Comparison of ENCODE assay signal across 8 cellular contexts in genomic region chr19:3433805-3434540, GRCh38. TPM values are rescaled to one million over a fixed set of nuclear protein-coding genes. Genes with fewer than 3 reads are reported as not detected.
A peak's percentile ranks its signal among the peaks of the same experiment; 100 is the strongest.
DNase-seq lines count a peak whose midpoint lies in the region; ATAC-seq, FAIRE-seq and TF ChIP-seq lines count a peak whose summit lies in the region.

No MANE protein-coding gene starts in this region.

- H2BK120ac ChIP-seq in H1 (replicated peaks; ENCODE audit: low read depth, low read length) = no peak overlapping the region

- no peak overlapping the region for H3K23ac ChIP-seq in H1 (ENCODE audit: insufficient read length)

- no peaks in the 10 kb centered on the region for H3K79me1 ChIP-seq in H1 (ENCODE audit: low read depth, low read length)

- H3K27ac ChIP-seq in CD4-positive, alpha-beta memory T cell (ENCODE audit: low read depth, low read length) = peak overlapping the region; percentile 84
- H3K27ac ChIP-seq in H1 (ENCODE audit: low read depth, low read length) = no peak overlapping the region

- H2BK12ac ChIP-seq in H1 (ENCODE audit: low read depth, low read length) = peak overlapping the region; percentile 43; the same call in 1 of the 2 replicates

- WGBS in H1 (ENCODE audit: extremely low coverage in 1 of 2, insufficient coverage in 1 of 2, insufficient read length in 1 of 2, insufficient replicate concordance in 2 of 2, low coverage in 1 of 2, low lambda C conversion rate in 2 of 2, missing lambda C conversion rate in 1 of 2), 2 experiments = 77% methylated on average over 11 of the region's 11 CpGs; no CpG with 5 or more reads in 1 of the 2 experiments

- peak overlapping the region; percentile 11 for H3K4ac ChIP-seq in H1 (replicated peaks; ENCODE audit: insufficient read length, low read depth, low read length)

- no peaks in the 10 kb centered on the region for H3K79me2 ChIP-seq in H1 (ENCODE audit: control insufficient read depth in 1 of 2, insufficient read depth in 2 of 2, low read length in 2 of 2)

- H3K4me3 Mint-ChIP-seq in CD4-positive, alpha-beta memory T cell = peak overlapping the region; percentile 92 to 99 (median 96)
- H3K4me3 Mint-ChIP-seq in osteocyte (ENCODE audit: unreplicated experiment) = peak overlapping the region; percentile 95

- H3K4me1 ChIP-seq in CD4-positive, alpha-beta memory T cell (ENCODE audit: insufficient read depth, low read length) = peaks cover 12% of the 10 kb centered on the region
- H3K4me1 ChIP-seq in NT2/D1 (ENCODE audit: insufficient read depth, insufficient read length) (peaks cover 6% of the 10 kb centered on the region), H1 (replicated peaks in 1 of 4; ENCODE audit: control insufficient read depth in 3 of 4, insufficient read depth in 4 of 4, low read length in 3 of 4) (peaks cover 0 to 6% (median 4%) of the 10 kb centered on the region in 4 experiments; a peak in 4 of 7 replicates)

- no peak for TF ChIP-seq EP300 in H1 (IDR thresholded peaks at IDR 0.05; ENCODE audit: borderline replicate concordance in 1 of 2, low read depth in 2 of 2, low read length in 2 of 2)

- H4K8ac ChIP-seq in H1 (ENCODE audit: extremely low read depth, insufficient read depth, low read length) = peak overlapping the region; percentile 100

- H4K20me1 ChIP-seq in H1 (replicated peaks in 1 of 2; ENCODE audit: control insufficient read depth in 1 of 2, insufficient read depth in 2 of 2, low read length in 2 of 2) = no peaks in the 10 kb centered on the region

- H2BK20ac ChIP-seq in H1 (ENCODE audit: low read length) = no peak overlapping the region

- H3K9ac ChIP-seq in NT2/D1 (ENCODE audit: insufficient read length, low read depth) (peak overlapping the region; percentile 90), H1 (replicated peaks in 1 of 4; ENCODE audit: extremely low read depth in 1 of 4, low read depth in 3 of 4, low read length in 3 of 4) (peak overlapping the region in 1 of 4 experiments; percentile 96; a peak in 2 of 7 replicates)

- H4K5ac ChIP-seq in H1 (ENCODE audit: insufficient read length, low read depth, low read length) = no peak overlapping the region

- intact Hi-C loops in CD4-positive, alpha-beta memory T cell (cut with micrococcal nuclease) = loop anchor here (10.0 kb wide), 1 partner anchor 69 kb away; the partner anchor contains the start of gene NFIC

- H3K4me2 ChIP-seq in H1 (ENCODE audit: insufficient read depth in 1 of 2, low read depth in 2 of 2, low read length in 2 of 2) = peak overlapping the region; percentile 85 to 94

- H2BK5ac ChIP-seq in H1 (ENCODE audit: low read depth, low read length) = no peak overlapping the region

- peak overlapping the region; percentile 50 for H4K91ac ChIP-seq in H1 (replicated peaks; ENCODE audit: insufficient read length, low read length)

- no peak overlapping the region for H3K56ac ChIP-seq in H1 (replicated peaks; ENCODE audit: insufficient read length, low read depth, low read length)

- TF ChIP-seq RAD21 in H1 (IDR thresholded peaks at IDR 0.05 in 1 of 2, conservative IDR thresholded peaks at IDR 0.05 in 1 of 2; ENCODE audit: low read depth in 2 of 2, low read length in 2 of 2) = no peak

- no peaks in the 10 kb centered on the region for H3K27me3 ChIP-seq in CD4-positive, alpha-beta memory T cell (ENCODE audit: insufficient read depth, low read length)
- H3K27me3 ChIP-seq in NT2/D1 (ENCODE audit: insufficient read depth, insufficient read length) (no peaks in the 10 kb centered on the region), H1 (replicated peaks in 1 of 4; ENCODE audit: control insufficient read depth in 3 of 4, extremely low read depth in 1 of 4, insufficient read depth in 3 of 4, low read length in 3 of 4) (peaks cover 0 to 3% (median 1%) of the 10 kb centered on the region in 4 experiments; a peak in 3 of 7 replicates)

- TF ChIP-seq CTCF in H1 (IDR thresholded peaks at IDR 0.05; ENCODE audit: control extremely low read depth in 1 of 3, insufficient read depth in 1 of 3, low read depth in 1 of 3, low read length in 3 of 3) (no peak), osteocyte (IDR thresholded peaks at IDR 0.05) (no peak)

- peak overlapping the region; percentile 94 to 99 (median 99) for H3K27ac Mint-ChIP-seq in CD4-positive, alpha-beta memory T cell
- H3K27ac Mint-ChIP-seq in osteocyte (ENCODE audit: unreplicated experiment) = peak overlapping the region; percentile 100

- peak overlapping the region; percentile 68 to 95 for H3K4me3 ChIP-seq in CD4-positive, alpha-beta memory T cell (ENCODE audit: low read length in 2 of 2)
- H3K4me3 ChIP-seq in NT2/D1 (ENCODE audit: insufficient read length, low read depth) = peak overlapping the region; percentile 67
- H3K4me3 ChIP-seq in H1 (ENCODE audit: extremely low read depth in 1 of 4, insufficient read depth in 2 of 4, low read depth in 3 of 4, low read length in 4 of 4) = peak overlapping the region in 2 of 4 experiments; percentile 88 to 92; a peak in 3 of 8 replicates

- H3K18ac ChIP-seq in H1 (ENCODE audit: extremely low read depth, low read length) = peak overlapping the region; percentile 93; the same call in 1 of the 2 replicates

- H3K23me2 ChIP-seq in H1 (ENCODE audit: low read depth, low read length) = peaks cover 4% of the 10 kb centered on the region

- H3K36me3 Mint-ChIP-seq in CD4-positive, alpha-beta memory T cell = peaks cover 4 to 13% of the 10 kb centered on the region in 2 donors
- H3K36me3 Mint-ChIP-seq in osteocyte (ENCODE audit: unreplicated experiment) = peaks cover 12% of the 10 kb centered on the region

- H3K9me3 Mint-ChIP-seq in CD4-positive, alpha-beta memory T cell = peaks cover 0 to 4% (median 0%) of the 10 kb centered on the region in 8 donors
- no peaks in the 10 kb centered on the region for H3K9me3 Mint-ChIP-seq in osteocyte (ENCODE audit: unreplicated experiment)

- CTCF ChIA-PET in CD4-positive, alpha-beta memory T cell (lab: Charles Lee; ENCODE audit: partially characterized antibody) = interaction anchor here (8.4 kb wide), 1 partner anchor 106 kb away, joined by 150 read pairs; no protein-coding TSS in a partner anchor
- CTCF ChIA-PET in H1 (lab: Charles Lee; ENCODE audit: partially characterized antibody) = interaction anchor here (0.8 to 6.9 kb wide), 6 partner anchors 25 to 109 kb away, joined by 3 to 77 read pairs (median 4); partner anchors contain the start of gene SMIM44

- DNase-seq in CD4-positive, alpha-beta memory T cell = no peak
- DNase-seq in NT2/D1 (ENCODE audit: low read depth, low spot score) (no peak), H1 (ENCODE audit: low read depth in 1 of 2, low spot score in 2 of 2) (no peak), osteocyte (ENCODE audit: extremely low spot score, unreplicated experiment) (no peak), HT-29 (ENCODE audit: low spot score) (no peak), NCI-H2171 treated with DMSO at 0.1 percent for 48 hours (lab: John Stamatoyannopoulos, UW) (no peak), NCI-H2081 (lab: John Stamatoyannopoulos, UW) (no peak)

- H2AFZ ChIP-seq in H1 (ENCODE audit: low read length) = no peak overlapping the region

- H3K36me3 ChIP-seq in CD4-positive, alpha-beta memory T cell (ENCODE audit: insufficient read depth, low read length) = no peaks in the 10 kb centered on the region
- H3K36me3 ChIP-seq in NT2/D1 (ENCODE audit: insufficient read depth, insufficient read length, low read length) (peaks cover 20% of the 10 kb centered on the region), H1 (ENCODE audit: control insufficient read depth in 2 of 4, insufficient read depth in 4 of 4, low read length in 3 of 4) (no peaks in the 10 kb centered on the region)

- no peak overlapping the region for H2AK5ac ChIP-seq in H1 (ENCODE audit: low read depth, low read length)

- TF ChIP-seq POLR2A in H1 (IDR thresholded peaks at IDR 0.05; ENCODE audit: control extremely low read depth in 1 of 2, low read depth in 2 of 2, low read length in 2 of 2) = no peak

- H3K9me3 ChIP-seq in CD4-positive, alpha-beta memory T cell (ENCODE audit: control insufficient read depth in 1 of 2, low read length in 2 of 2) = no peaks in the 10 kb centered on the region
- H3K9me3 ChIP-seq in NT2/D1 (ENCODE audit: insufficient read depth, low read length) = no peaks in the 10 kb centered on the region
- H3K9me3 ChIP-seq in H1 (ENCODE audit: insufficient read depth in 2 of 2, low read depth in 1 of 2, low read length in 1 of 2) = no peaks in the 10 kb centered on the region

- no peaks in the 10 kb centered on the region for H3K27me3 Mint-ChIP-seq in CD4-positive, alpha-beta memory T cell
- no peaks in the 10 kb centered on the region for H3K27me3 Mint-ChIP-seq in osteocyte (ENCODE audit: unreplicated experiment)

- FAIRE-seq in H1 (lab: Jason Lieb, UNC) = no peak

- no peak for ATAC-seq in HG03520 (IDR thresholded peaks at IDR 0.05; ENCODE audit: unreplicated experiment)

- no peak overlapping the region for H3K14ac ChIP-seq in H1 (ENCODE audit: insufficient read length)

- peaks cover 9 to 21% (median 13%) of the 10 kb centered on the region in 4 donors for H3K4me1 Mint-ChIP-seq in CD4-positive, alpha-beta memory T cell
- peaks cover 16% of the 10 kb centered on the region for H3K4me1 Mint-ChIP-seq in osteocyte (ENCODE audit: unreplicated experiment)

- POLR2A ChIA-PET in CD4-positive, alpha-beta memory T cell (lab: Charles Lee; ENCODE audit: partially characterized antibody) = interaction anchor here (0.9 to 2.0 kb wide), 6 partner anchors 70 to 781 kb away, joined by 3 to 11 read pairs (median 6); partner anchors contain the start of genes MRPL54, NCLN and TLE5
- POLR2A ChIA-PET in H1 (lab: Charles Lee; ENCODE audit: partially characterized antibody) = interaction anchor here (0.9 to 1.5 kb wide), 3 partner anchors 11 to 88 kb away, joined by 3 to 6 read pairs (median 4); no protein-coding TSS in a partner anchor

- H2BK15ac ChIP-seq in H1 (ENCODE audit: low read length) = no peak overlapping the region

RNA-seq across cellular contexts. Expression of gene SMIM24, which starts 46.4 kb away (rescaled TPM):
- total RNA-seq in CD4-positive, alpha-beta memory T cell = not detected
- not detected for polyA plus RNA-seq in CD4-positive, alpha-beta memory T cell
- total RNA-seq in H1 (2021; fragmentation: NEBNext Ultra II Directional; extraction: Animal tissue kit (Norgen Biotek cat#: 25700)) = 3.3 and 3.8 TPM in 2 replicates
- 4.5 and 7.4 TPM in 2 replicates for polyA plus RNA-seq in H1 (2011; rRNA removed)
- polyA plus RNA-seq in H1 (2011; cell fraction: cytosol; rRNA removed) = 8.6 TPM
- 5.1 TPM for polyA plus RNA-seq in H1 (2011; cell fraction: nucleus; rRNA removed)
- polyA plus RNA-seq in H1 (2012, experiment 1 of 2) = 5.1 to 7.6 TPM (median 7.3 TPM) in 4 replicates
- polyA plus RNA-seq in H1 (2012, experiment 2 of 2) = 9.2 TPM
- polyA plus RNA-seq in H1 (2013, experiment 1 of 2) = 9.3 TPM
- polyA plus RNA-seq in H1 (2013, experiment 2 of 2) = 8.5 TPM
- 1.1 and 3.4 TPM in 2 replicates for polyA minus RNA-seq in H1 (2011; rRNA and poly(A)+ RNA removed)
- not detected for polyA minus RNA-seq in H1 (2011; cell fraction: cytosol; rRNA and poly(A)+ RNA removed)
- 2.8 TPM for polyA minus RNA-seq in H1 (2011; cell fraction: nucleus; rRNA and poly(A)+ RNA removed)
- not detected in 2 replicates for total RNA-seq in osteocyte
- total RNA-seq in HT-29 (2014; rRNA removed; shearing (Covaris generic)) = 0.58 and 2.5 TPM in 2 replicates

RNA-seq across cellular contexts. Expression of gene SMIM44, which starts 49.3 kb away (rescaled TPM):
- not detected for total RNA-seq in CD4-positive, alpha-beta memory T cell
- not detected for polyA plus RNA-seq in CD4-positive, alpha-beta memory T cell
- not detected in 2 replicates for total RNA-seq in H1 (2021; fragmentation: NEBNext Ultra II Directional; extraction: Animal tissue kit (Norgen Biotek cat#: 25700))
- not detected in 2 replicates for polyA plus RNA-seq in H1 (2011; rRNA removed)
- not detected for polyA plus RNA-seq in H1 (2011; cell fraction: cytosol; rRNA removed)
- not detected for polyA plus RNA-seq in H1 (2011; cell fraction: nucleus; rRNA removed)
- polyA plus RNA-seq in H1 (2012, experiment 1 of 2) = not detected in 4 replicates
- polyA plus RNA-seq in H1 (2012, experiment 2 of 2) = not detected
- polyA plus RNA-seq in H1 (2013, experiment 1 of 2) = not detected
- polyA plus RNA-seq in H1 (2013, experiment 2 of 2) = not detected
- not detected in 2 replicates for polyA minus RNA-seq in H1 (2011; rRNA and poly(A)+ RNA removed)
- not detected for polyA minus RNA-seq in H1 (2011; cell fraction: cytosol; rRNA and poly(A)+ RNA removed)
- not detected for polyA minus RNA-seq in H1 (2011; cell fraction: nucleus; rRNA and poly(A)+ RNA removed)
- not detected in 2 replicates for total RNA-seq in osteocyte
- 0.60 and 1.4 TPM in 2 replicates for total RNA-seq in HT-29 (2014; rRNA removed; shearing (Covaris generic))
